16 cellular contexts compared by ENCODE assay signal in genomic region chr3:89447244-89447643, GRCh38.
"Had no signal": no experiment of that assay in that cellular context is flagged by ENCODE, and none has a peak within 500 bp of the region (broad histone marks: within the 10 kb centered on the region; RNA-seq: fewer than 3 reads in every experiment).

No MANE protein-coding gene starts in this region.

- H3K36me3 ChIP-seq: esophagus muscularis mucosa, lower lobe of right lung, right lobe of liver, transverse colon had no signal

- H3K27ac ChIP-seq: epithelial cell of prostate, hepatocyte, lower lobe of right lung, right lobe of liver, testis, transverse colon had no signal

- H3K4me2 ChIP-seq: hepatocyte had no signal

- ATAC-seq: effector memory CD8-positive, alpha-beta T cell; left lobe of liver; lower lobe of right lung; natural killer cell; right lobe of liver; stimulated activated effector memory CD8-positive, alpha-beta T cell treated with anti-CD3 and anti-CD28 coated beads, Interleukin-12 subunit alpha, Interleukin-12 subunit beta, amount 100 ng/mL, for 72 hours; stimulated activated naive CD8-positive, alpha-beta T cell treated with anti-CD3 and anti-CD28 coated beads, Interleukin-15, Interleukin-2, amounts not matched to agents 100 U/mL and 50 U/mL, for 24 hours had no signal

- H3K9me3 ChIP-seq: esophagus muscularis mucosa, lower lobe of right lung, right lobe of liver, testis, transverse colon had no signal

- H3K4me3 ChIP-seq: esophagus muscularis mucosa, hepatocyte, lower lobe of right lung, right lobe of liver, testis, transverse colon had no signal

- H2AFZ ChIP-seq: hepatocyte had no signal

- H3K4me1 ChIP-seq: esophagus muscularis mucosa, lower lobe of right lung, right lobe of liver, testis, transverse colon had no signal

- H3K79me2 ChIP-seq: hepatocyte had no signal

- DNase-seq: effector memory CD8-positive, alpha-beta T cell; foreskin fibroblast; kidney glomerular epithelial cell; lower lobe of right lung; natural killer cell; right lobe of liver; stimulated activated CD4-positive, alpha-beta T cell treated with anti-CD3 and anti-CD28 coated beads, Interleukin-4, amount 100 ng/mL, for 1 hour; stimulated activated CD8-positive, alpha-beta memory T cell treated with anti-CD3 and anti-CD28 coated beads, Interleukin-4, amount 100 ng/mL, for 48 hours; stimulated activated naive CD8-positive, alpha-beta T cell treated with anti-CD3 and anti-CD28 coated beads, Interleukin-15, Interleukin-2, amounts not matched to agents 100 U/mL and 50 U/mL, for 24 hours; testis; transverse colon had no signal

- H3K27me3 ChIP-seq: esophagus muscularis mucosa, hepatocyte, right lobe of liver, testis, transverse colon had no signal
